ENCODE assay signal across 9 cellular contexts in genomic region chr6:28486533-28486932, GRCh38. TPM values are rescaled to one million over a fixed set of nuclear protein-coding genes. Genes with fewer than 3 reads are reported as not detected.
"Had no signal": no experiment of that assay in that cellular context is flagged by ENCODE, and none has a peak within 500 bp of the region (broad histone marks: within the 10 kb centered on the region; RNA-seq: fewer than 3 reads in every experiment).

No MANE protein-coding gene starts in this region.

- H3K4me3 ChIP-seq: GM12878 had no signal

- ATAC-seq: GM12878 had no signal

- FAIRE-seq: G401.6, GM12878, GM12891, GM12892, GM18507, GM19239 had no signal

- DNase-seq: GDM1, GF-D8 had no signal

RNA-seq across cellular contexts. Expression of gene GPX6, which starts 29.1 kb away (rescaled TPM):
- total RNA-seq: G401, GM12878 had no signal
- polyA plus RNA-seq: GM12878 had no signal

RNA-seq across cellular contexts. Expression of gene GPX5, which starts 39.1 kb away (rescaled TPM):
- total RNA-seq: G401, GM12878 had no signal
- polyA plus RNA-seq: GM12878 had no signal
